In the genomic region with DNA sequence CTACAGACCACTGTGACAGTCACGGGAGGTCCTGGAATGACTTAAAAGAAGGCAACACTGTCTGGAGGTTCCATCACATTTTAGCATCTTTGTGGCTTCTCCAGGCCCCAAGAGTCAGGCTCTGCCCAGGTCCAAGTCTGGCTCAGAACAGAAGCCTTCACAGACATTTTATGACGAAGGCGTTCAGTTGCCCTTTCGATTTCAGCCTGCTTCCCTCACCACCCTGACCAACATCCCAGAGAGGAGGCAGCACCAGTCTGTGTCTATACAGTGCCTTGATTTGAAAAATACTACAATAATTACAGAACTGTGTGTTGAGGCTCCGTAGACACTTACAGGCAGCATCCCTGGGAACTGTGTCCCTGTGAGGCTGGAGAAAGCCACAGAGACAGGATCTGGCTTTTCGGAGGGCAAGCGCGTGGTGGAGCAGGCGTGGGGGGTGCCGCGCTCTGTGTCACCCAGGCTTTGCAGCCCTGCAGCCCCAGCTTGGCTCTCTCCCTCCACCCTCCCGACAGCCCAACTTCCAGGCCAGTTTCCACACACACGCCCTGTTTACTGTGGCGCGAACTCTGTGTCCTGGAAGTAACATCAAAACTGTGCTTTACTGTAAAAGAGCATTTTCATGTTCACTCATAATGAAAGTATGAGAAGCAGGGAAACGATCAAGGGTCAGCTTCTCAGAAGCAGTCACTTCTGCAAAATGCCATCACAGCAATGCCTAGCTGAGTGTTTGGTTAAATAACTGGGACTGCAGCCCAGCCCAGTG, we compare ENCODE assay signal across 15 cellular contexts.
A peak's percentile ranks its signal among the peaks of the same experiment; 100 is the strongest.
DNase-seq lines count a peak whose midpoint lies in the region; ATAC-seq, FAIRE-seq and TF ChIP-seq lines count a peak whose summit lies in the region.
"Had no signal": no experiment of that assay in that cellular context is flagged by ENCODE, and none has a peak within 500 bp of the region (broad histone marks: within the 10 kb centered on the region; RNA-seq: fewer than 3 reads in every experiment).

No MANE protein-coding gene starts in this region.

- peaks cover 30 to 43% (median 35%) of the 10 kb centered on the region in 3 donors for H3K4me1 Mint-ChIP-seq in CD8-positive, alpha-beta memory T cell

- no peak overlapping the region for H2AFZ ChIP-seq in HepG2 (ENCODE audit: low read length)

- no peak overlapping the region for H3K4me2 ChIP-seq in HepG2 (ENCODE audit: low read depth, low read length)

- no peak for TF ChIP-seq RAD21 in HepG2 (CRISPR knock-in tag; IDR thresholded peaks at IDR 0.05)

- no peaks in the 10 kb centered on the region for H3K27me3 ChIP-seq in CD8-positive, alpha-beta memory T cell (ENCODE audit: insufficient read depth, low read length, poor library complexity, severe bottlenecking)
- H3K27me3 ChIP-seq in HepG2 (ENCODE audit: control insufficient read depth in 1 of 2, insufficient read depth in 2 of 2, low read length in 2 of 2) = peaks cover 6 to 59% of the 10 kb centered on the region in 2 experiments
- H3K27me3 ChIP-seq: body of pancreas had no signal

- POLR2A ChIA-PET in CD8-positive, alpha-beta memory T cell (lab: Charles Lee) = no interaction called here
- POLR2A ChIA-PET in HepG2 (lab: Yijun Ruan, JAX) = no interaction called here

- no peaks in the 10 kb centered on the region for H3K9me3 ChIP-seq in CD8-positive, alpha-beta memory T cell (ENCODE audit: low read length)
- H3K9me3 ChIP-seq in HepG2 (ENCODE audit: low read length) = no peaks in the 10 kb centered on the region
- H3K9me3 ChIP-seq: body of pancreas, SJCRH30, thoracic aorta had no signal

- peak overlapping the region in 5 of 8 donors; percentile 11 to 47 (median 29) for H3K27ac Mint-ChIP-seq in CD8-positive, alpha-beta memory T cell

- intact Hi-C loops in HepG2 (cut with micrococcal nuclease; ENCODE audit: unreplicated experiment) = loop anchor here (2.0 kb wide), 1 partner anchor 53 kb away; no protein-coding TSS in a partner anchor
- intact Hi-C loops in left colon (cut with DNase I, micrococcal nuclease) = no loop called here

- no TSS peak for BruUV-seq in HepG2 (replicated peaks; lab: Mats Ljungman, UMichigan)

- WGBS in HepG2 (ENCODE audit: low lambda C conversion rate) = 24% methylated on average over 16 of the region's 16 CpGs

- CTCF ChIA-PET in CD8-positive, alpha-beta memory T cell (lab: Charles Lee) = no interaction called here
- CTCF ChIA-PET in HepG2 (lab: Yijun Ruan, JAX; ENCODE audit: low intra/inter-chr PET ratio, low total read pairs) = no interaction called here

- H3K79me2 ChIP-seq in HepG2 (ENCODE audit: insufficient read depth, low read length) = no peaks in the 10 kb centered on the region

- DNase-seq in CD8-positive, alpha-beta memory T cell = no peak
- no peak for DNase-seq in HepG2 (ENCODE audit: low spot score)
- DNase-seq in DMS 273 treated with DMSO at 0.1 percent for 48 hours (lab: John Stamatoyannopoulos, UW) = no peak
- DNase-seq in left colon = no peak
- DNase-seq in G401 (ENCODE audit: low spot score) = no peak
- DNase-seq in SKM-1 (lab: John Stamatoyannopoulos, UW; ENCODE audit: unreplicated experiment) = no peak
- DNase-seq: activated CD4-positive, CD25-positive, alpha-beta regulatory T cell treated with anti-CD3 and anti-CD28 coated beads, Interleukin-2, amount 50 U/mL, for 72 hours; mesendoderm; NCI-H1092; NCI-H510A treated with DMSO at 0.1 percent for 48 hours; SJCRH30 had no signal

- TF ChIP-seq EP300 in HepG2 (IDR thresholded peaks at IDR 0.05; ENCODE audit: low read depth in 2 of 2, low read length in 2 of 2) = no peak
- no peak for TF ChIP-seq EP300 in HepG2 (CRISPR knock-in tag; IDR thresholded peaks at IDR 0.05; ENCODE audit: borderline replicate concordance)

- no peak for TF ChIP-seq POLR2A in HepG2 (IDR thresholded peaks at IDR 0.05; ENCODE audit: insufficient read depth in 1 of 2, low read depth in 2 of 2, low read length in 2 of 2)

- H3K4me1 ChIP-seq in CD8-positive, alpha-beta memory T cell (ENCODE audit: insufficient read depth, low read length) = peaks cover 20% of the 10 kb centered on the region
- no peaks in the 10 kb centered on the region for H3K4me1 ChIP-seq in HepG2 (ENCODE audit: insufficient read depth, low read length)
- H3K4me1 ChIP-seq: SJCRH30 had no signal

- H3K9me3 Mint-ChIP-seq in CD8-positive, alpha-beta memory T cell = peaks cover 0 to 2% (median 0%) of the 10 kb centered on the region in 5 donors

- peak overlapping the region in 2 of 7 donors; percentile 47 to 82 for H3K4me3 Mint-ChIP-seq in CD8-positive, alpha-beta memory T cell

- no peak overlapping the region for H3K4me3 ChIP-seq in CD8-positive, alpha-beta memory T cell (ENCODE audit: low read length)
- no peak overlapping the region for H3K4me3 ChIP-seq in HepG2 (replicated peaks in 1 of 3; ENCODE audit: insufficient read depth in 1 of 3, low read depth in 2 of 3, low read length in 3 of 3)
- H3K4me3 ChIP-seq: body of pancreas, SJCRH30, thoracic aorta had no signal

- no peaks in the 10 kb centered on the region for H3K36me3 Mint-ChIP-seq in CD8-positive, alpha-beta memory T cell

- no peak overlapping the region for H3K27ac ChIP-seq in CD8-positive, alpha-beta memory T cell (ENCODE audit: low read depth, low read length)
- no peak overlapping the region for H3K27ac ChIP-seq in HepG2 (ENCODE audit: extremely low read length, insufficient read depth, low read length)
- H3K27ac ChIP-seq: SJCRH30, thoracic aorta had no signal

- H3K27me3 Mint-ChIP-seq in CD8-positive, alpha-beta memory T cell = no peaks in the 10 kb centered on the region

- TF ChIP-seq CTCF in HepG2 (CRISPR knock-in tag; IDR thresholded peaks at IDR 0.05) = no peak

- no peaks in the 10 kb centered on the region; the same call in 1 of the 2 replicates for H4K20me1 ChIP-seq in HepG2 (ENCODE audit: insufficient read depth, low read length)

- ATAC-seq in GM19463 (IDR thresholded peaks at IDR 0.05; ENCODE audit: unreplicated experiment) = peak; percentile 38
- ATAC-seq in HG03442 (IDR thresholded peaks at IDR 0.05; ENCODE audit: unreplicated experiment) = peak; percentile 52
- peak; percentile 23; the same call in 2 of the 3 replicates for ATAC-seq in HepG2
- ATAC-seq in left colon = no peak
- ATAC-seq: body of pancreas had no signal

- no peaks in the 10 kb centered on the region for H3K36me3 ChIP-seq in CD8-positive, alpha-beta memory T cell (ENCODE audit: insufficient read depth, low read length)
- no peaks in the 10 kb centered on the region for H3K36me3 ChIP-seq in HepG2 (replicated peaks in 1 of 2; ENCODE audit: control insufficient read depth in 1 of 2, insufficient read depth in 2 of 2, low read length in 2 of 2)
- H3K36me3 ChIP-seq: SJCRH30, thoracic aorta had no signal

- in situ Hi-C loops in HepG2 (cut with HindIII; ENCODE audit: extremely low pct_ligation_motif_present, low pct_unique_long_range_greater_than_20kb) = no loop called here
- in situ Hi-C loops in G401 (cut with HindIII; ENCODE audit: low sequenced_read_pairs) = no loop called here

- H3K9ac ChIP-seq in HepG2 (ENCODE audit: insufficient read depth, low read depth, low read length) = no peak overlapping the region

- FAIRE-seq in HepG2 (lab: Jason Lieb, UNC) = no peak

TF ChIP-seq in HepG2, 621 proteins besides CTCF, POLR2A, EP300 and RAD21:
- TF ChIP-seq HOXD1 (CRISPR knock-in tag; IDR thresholded peaks at IDR 0.05) (no peak), CEBPB (IDR thresholded peaks at IDR 0.05; ENCODE audit: borderline replicate concordance, low read depth, low read length) (no peak), SIX1 (CRISPR knock-in tag; IDR thresholded peaks at IDR 0.05; ENCODE audit: borderline replicate concordance) (no peak), ZNF850 (CRISPR knock-in tag; conservative IDR thresholded peaks at IDR 0.05) (no peak), MED8 (CRISPR knock-in tag; IDR thresholded peaks at IDR 0.05; ENCODE audit: insufficient replicate concordance) (no peak), ZNF614 (CRISPR knock-in tag; IDR thresholded peaks at IDR 0.05; ENCODE audit: borderline replicate concordance) (no peak), PRMT3 (CRISPR knock-in tag; IDR thresholded peaks at IDR 0.05; ENCODE audit: borderline replicate concordance, low read depth) (no peak), PHF5A (CRISPR knock-in tag; IDR thresholded peaks at IDR 0.05; ENCODE audit: low read depth, unreplicated experiment) (no peak), CAMTA2 (CRISPR knock-in tag; IDR thresholded peaks at IDR 0.05; ENCODE audit: borderline replicate concordance) (no peak), ZNF567 (CRISPR knock-in tag; IDR thresholded peaks at IDR 0.05; ENCODE audit: borderline replicate concordance) (no peak), ZNF589 (CRISPR knock-in tag; conservative IDR thresholded peaks at IDR 0.05) (no peak), KDM5A (IDR thresholded peaks at IDR 0.05; ENCODE audit: borderline replicate concordance, low read length) (no peak), FOSL2 (CRISPR knock-in tag; IDR thresholded peaks at IDR 0.05) (no peak), ZNF451 (CRISPR knock-in tag; IDR thresholded peaks at IDR 0.05) (no peak), ZNF383 (CRISPR knock-in tag; IDR thresholded peaks at IDR 0.05; ENCODE audit: borderline replicate concordance) (no peak), SAP130 (CRISPR knock-in tag; IDR thresholded peaks at IDR 0.05; ENCODE audit: low read depth) (no peak)
- TF ChIP-seq, protein P1, sequence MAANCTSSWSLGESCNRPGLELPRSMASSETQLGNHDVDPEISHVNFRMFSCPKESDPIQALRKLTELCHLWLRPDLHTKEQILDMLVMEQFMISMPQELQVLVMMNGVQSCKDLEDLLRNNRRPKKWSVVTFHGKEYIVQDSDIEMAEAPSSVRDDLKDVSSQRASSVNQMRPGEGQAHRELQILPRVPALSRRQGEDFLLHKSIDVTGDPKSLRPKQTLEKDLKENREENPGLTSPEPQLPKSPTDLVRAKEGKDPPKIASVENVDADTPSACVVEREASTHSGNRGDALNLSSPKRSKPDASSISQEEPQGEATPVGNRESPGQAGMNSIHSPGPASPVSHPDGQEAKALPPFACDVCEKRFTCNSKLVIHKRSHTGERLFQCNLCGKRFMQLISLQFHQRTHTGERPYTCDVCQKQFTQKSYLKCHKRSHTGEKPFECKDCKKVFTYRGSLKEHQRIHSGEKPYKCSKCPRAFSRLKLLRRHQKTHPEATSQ (CRISPR knock-in tag; IDR thresholded peaks at IDR 0.05; ENCODE audit: borderline replicate concordance) = no peak
TF ChIP-seq in HepG2: peak in this region for 0.
